23 cellular contexts compared by ENCODE assay signal in the genomic region with DNA sequence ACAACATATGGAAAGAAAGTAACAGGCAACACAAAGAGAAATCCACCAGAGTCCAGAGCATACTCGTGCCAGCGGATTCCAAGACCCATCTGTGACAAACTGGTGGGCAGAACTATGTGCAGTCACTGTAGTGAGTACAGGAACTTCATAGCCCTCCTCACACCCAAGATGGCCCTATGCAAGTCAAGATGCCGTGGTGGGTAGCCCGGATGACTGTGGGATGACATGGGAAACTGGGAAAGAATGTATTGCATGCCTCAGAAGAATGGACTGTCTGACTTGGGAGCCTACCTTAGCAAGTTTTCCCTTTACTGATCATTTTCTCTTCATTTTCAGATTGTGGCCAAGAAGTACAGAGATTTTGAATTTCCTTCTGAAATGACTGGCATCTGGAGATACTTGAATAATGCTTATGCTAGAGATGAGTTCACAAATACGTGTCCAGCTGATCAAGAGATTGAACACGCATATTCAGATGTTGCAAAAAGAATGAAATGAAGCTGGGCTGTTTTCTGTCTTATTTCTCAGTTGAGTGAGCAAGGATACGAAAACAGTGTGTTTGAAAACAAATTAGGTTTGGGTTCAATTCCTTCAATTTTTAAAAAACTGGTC. TPM values are rescaled to one million over a fixed set of nuclear protein-coding genes. Genes with fewer than 3 reads are reported as not detected.
"Had no signal": no experiment of that assay in that cellular context is flagged by ENCODE, and none has a peak within 500 bp of the region (broad histone marks: within the 10 kb centered on the region; RNA-seq: fewer than 3 reads in every experiment).

No MANE protein-coding gene starts in this region.

- H3K4me1 ChIP-seq: Peyer's patch had no signal

- H3K27ac Mint-ChIP-seq: activated B cell treated with CpG ODN at 0.5 μM for 24 hours; activated CD4-positive, alpha-beta memory T cell treated with anti-CD3 and anti-CD28 coated beads, Interleukin-2, amount 10 ng/mL, durations not matched to agents 7 days and 5 days; activated naive CD4-positive, alpha-beta T cell treated with anti-CD3 and anti-CD28 coated beads for 36 hours; activated naive CD8-positive, alpha-beta T cell; brain had no signal

- H3K4me1 Mint-ChIP-seq: brain had no signal

- DNase-seq: activated B cell treated with CpG ODN at 0.5 μM for 24 hours; activated CD4-positive, alpha-beta T cell treated with anti-CD3 and anti-CD28 coated beads for 1 hour; activated CD4-positive, alpha-beta T cell treated with anti-CD3 and anti-CD28 coated beads, Interleukin-2, amount 50 U/mL, for 1 hour; activated gamma-delta T cell; activated T-cell treated with anti-CD3 and anti-CD28 coated beads for 4 hours; amygdala; MM.1S; NCI-H1105; NCI-H1436; NCI-H1694 treated with DMSO at 0.1 percent for 48 hours; NCI-H2081; NCI-H510A treated with DMSO at 0.1 percent for 48 hours; NCI-H69; NK-92 treated with Interleukin-12 subunit alpha and Interleukin-12 subunit beta, amount 100 ng/mL, for 24 hours; Peyer's patch; Right ventricle myocardium superior; T1000 had no signal

- H3K36me3 Mint-ChIP-seq: brain had no signal

- H3K4me3 Mint-ChIP-seq: activated B cell treated with CpG ODN at 0.5 μM for 24 hours; activated CD4-positive, alpha-beta memory T cell treated with anti-CD3 and anti-CD28 coated beads, Interleukin-2, amount 10 ng/mL, durations not matched to agents 7 days and 5 days; activated naive CD4-positive, alpha-beta T cell treated with anti-CD3 and anti-CD28 coated beads for 36 hours; activated naive CD8-positive, alpha-beta T cell; brain had no signal

- H3K27me3 ChIP-seq: Peyer's patch had no signal

- H3K4me3 ChIP-seq: cardiac muscle cell, Peyer's patch had no signal

- H3K27ac ChIP-seq: cardiac muscle cell, Peyer's patch, RWPE1 had no signal

- H3K36me3 ChIP-seq: cardiac muscle cell, Peyer's patch had no signal

- H3K9me3 ChIP-seq: Peyer's patch had no signal

- H3K9me3 Mint-ChIP-seq: activated B cell treated with CpG ODN at 0.5 μM for 24 hours; activated CD4-positive, alpha-beta memory T cell treated with anti-CD3 and anti-CD28 coated beads, Interleukin-2, amount 10 ng/mL, durations not matched to agents 7 days and 5 days; activated naive CD4-positive, alpha-beta T cell treated with anti-CD3 and anti-CD28 coated beads for 36 hours had no signal

- H3K27me3 Mint-ChIP-seq: activated B cell treated with CpG ODN at 0.5 μM for 24 hours; activated naive CD8-positive, alpha-beta T cell had no signal

RNA-seq across cellular contexts. Expression of a gene that starts 47.3 kb away (rescaled TPM):
- total RNA-seq: activated B cell treated with CpG ODN at 0.5 μM for 24 hours, cardiac muscle cell had no signal
- polyA plus RNA-seq: cardiac muscle cell had no signal
